In genomic region chr11:114308689-114309089, GRCh38 we compare ENCODE assay signal across 12 cellular contexts. TPM values are rescaled to one million over a fixed set of nuclear protein-coding genes. Genes with fewer than 3 reads are reported as not detected.
DNase-seq lines count a peak whose midpoint lies in the region; ATAC-seq, FAIRE-seq and TF ChIP-seq lines count a peak whose summit lies in the region.
"Had no signal": no experiment of that assay in that cellular context is flagged by ENCODE, and none has a peak within 500 bp of the region (broad histone marks: within the 10 kb centered on the region; RNA-seq: fewer than 3 reads in every experiment).

No MANE protein-coding gene starts in this region.

- no peak for TF ChIP-seq CTCF in H1 (IDR thresholded peaks at IDR 0.05; ENCODE audit: control extremely low read depth in 1 of 3, insufficient read depth in 1 of 3, low read depth in 1 of 3, low read length in 3 of 3)

- H3K4me1 ChIP-seq in H1 (replicated peaks in 1 of 4; ENCODE audit: control insufficient read depth in 3 of 4, insufficient read depth in 4 of 4, low read length in 3 of 4) (peaks cover 0 to 3% (median 1%) of the 10 kb centered on the region in 4 experiments; a peak in 2 of 7 replicates), muscle layer of duodenum (ENCODE audit: control insufficient read depth in 1 of 2, insufficient read depth in 2 of 2, low read length in 2 of 2) (peaks cover 0 to 3% of the 10 kb centered on the region in 2 donors)

- TF ChIP-seq POLR2A in H1 (IDR thresholded peaks at IDR 0.05; ENCODE audit: control extremely low read depth in 1 of 2, low read depth in 2 of 2, low read length in 2 of 2) (no peak), erythroblast (IDR thresholded peaks at IDR 0.05; ENCODE audit: low read length) (no peak)

- ATAC-seq in Right ventricle myocardium inferior, result peak; percentile 40
- no peak for ATAC-seq in GM19463 (IDR thresholded peaks at IDR 0.05; ENCODE audit: unreplicated experiment)
- ATAC-seq in HG02884 (IDR thresholded peaks at IDR 0.05; ENCODE audit: unreplicated experiment), result no peak
- ATAC-seq: activated CD8-positive, alpha-beta T cell treated with anti-CD3 and anti-CD28 coated beads for 36 hours had no signal

- no peaks in the 10 kb centered on the region for H3K23me2 ChIP-seq in H1 (ENCODE audit: low read depth, low read length)

- intact Hi-C loops in Right ventricle myocardium inferior (cut with DNase I) (no loop called here), cardiac septum (cut with DNase I) (no loop called here)

- H2BK120ac ChIP-seq in H1 (replicated peaks; ENCODE audit: low read depth, low read length), result no peak overlapping the region

- no peak overlapping the region for H2AK5ac ChIP-seq in H1 (ENCODE audit: low read depth, low read length)

- no peak for DNase-seq in Right ventricle myocardium inferior (ENCODE audit: missing footprints)
- DNase-seq in cardiac septum (ENCODE audit: low spot score), result no peak
- no peak for DNase-seq in H1 (ENCODE audit: low read depth in 1 of 2, low spot score in 2 of 2)
- DNase-seq in middle frontal gyrus (ENCODE audit: extremely low spot score, low spot score), result no peak
- DNase-seq in erythroblast (lab: John Stamatoyannopoulos, UW), result no peak
- DNase-seq: activated CD8-positive, alpha-beta T cell treated with anti-CD3 and anti-CD28 coated beads for 36 hours; HCEC 1CT; SHP77 had no signal

- POLR2A ChIA-PET in H1 (lab: Charles Lee; ENCODE audit: partially characterized antibody), result interaction anchor here (0.7 kb wide), 1 partner anchor 101 kb away, joined by 4 read pairs; no protein-coding TSS in a partner anchor

- H2BK20ac ChIP-seq in H1 (ENCODE audit: low read length), result peak overlapping the region; percentile 23; the same call in 1 of the 2 replicates

- H3K23ac ChIP-seq in H1 (ENCODE audit: insufficient read length), result no peak overlapping the region

- no peak overlapping the region for H2BK15ac ChIP-seq in H1 (ENCODE audit: low read length)

- no peak overlapping the region for H3K9ac ChIP-seq in H1 (replicated peaks in 1 of 4; ENCODE audit: extremely low read depth in 1 of 4, low read depth in 3 of 4, low read length in 3 of 4)
- H3K9ac ChIP-seq: BLaER1 had no signal

- no peak overlapping the region for H4K91ac ChIP-seq in H1 (replicated peaks; ENCODE audit: insufficient read length, low read length)

- H3K27ac ChIP-seq in H1 (ENCODE audit: low read depth, low read length) (no peak overlapping the region), muscle layer of duodenum (ENCODE audit: low read length) (peak overlapping the region; percentile 25)
- H3K27ac ChIP-seq: BLaER1 had no signal

- H3K18ac ChIP-seq in H1 (ENCODE audit: extremely low read depth, low read length), result no peak overlapping the region

- H3K36me3 ChIP-seq in H1 (ENCODE audit: control insufficient read depth in 2 of 4, insufficient read depth in 4 of 4, low read length in 3 of 4), result no peaks in the 10 kb centered on the region
- peaks cover 0 to 15% of the 10 kb centered on the region in 2 donors for H3K36me3 ChIP-seq in muscle layer of duodenum (ENCODE audit: control insufficient read depth in 1 of 2, insufficient read depth in 2 of 2, low read length in 2 of 2)
- H3K36me3 ChIP-seq: BLaER1 had no signal

- no peak for TF ChIP-seq RAD21 in H1 (IDR thresholded peaks at IDR 0.05 in 1 of 2, conservative IDR thresholded peaks at IDR 0.05 in 1 of 2; ENCODE audit: low read depth in 2 of 2, low read length in 2 of 2)

- FAIRE-seq in H1 (lab: Jason Lieb, UNC), result no peak

- H3K4me3 ChIP-seq in H1 (ENCODE audit: extremely low read depth in 1 of 4, insufficient read depth in 2 of 4, low read depth in 3 of 4, low read length in 4 of 4) (no peak overlapping the region), muscle layer of duodenum (ENCODE audit: low read depth in 1 of 2, low read length in 2 of 2) (no peak overlapping the region)
- H3K4me3 ChIP-seq: BLaER1 had no signal

- H3K27me3 ChIP-seq in H1 (replicated peaks in 1 of 4; ENCODE audit: control insufficient read depth in 3 of 4, extremely low read depth in 1 of 4, insufficient read depth in 3 of 4, low read length in 3 of 4) (no peaks in the 10 kb centered on the region), muscle layer of duodenum (ENCODE audit: low read depth, low read length) (no peaks in the 10 kb centered on the region)
- H3K27me3 ChIP-seq: BLaER1 had no signal

- no peaks in the 10 kb centered on the region for H3K79me2 ChIP-seq in H1 (ENCODE audit: control insufficient read depth in 1 of 2, insufficient read depth in 2 of 2, low read length in 2 of 2)

- no peak overlapping the region for H2BK5ac ChIP-seq in H1 (ENCODE audit: low read depth, low read length)

- H2BK12ac ChIP-seq in H1 (ENCODE audit: low read depth, low read length), result no peak overlapping the region

- no peak overlapping the region for H3K4ac ChIP-seq in H1 (replicated peaks; ENCODE audit: insufficient read length, low read depth, low read length)

- H3K9me3 ChIP-seq in H1 (ENCODE audit: insufficient read depth in 2 of 2, low read depth in 1 of 2, low read length in 1 of 2) (no peaks in the 10 kb centered on the region; a peak in 1 of 4 replicates), muscle layer of duodenum (ENCODE audit: control insufficient read depth in 1 of 2, low read length in 2 of 2) (peaks cover 0 to 6% of the 10 kb centered on the region in 2 donors)
- H3K9me3 ChIP-seq: BLaER1 had no signal

- H4K5ac ChIP-seq in H1 (ENCODE audit: insufficient read length, low read depth, low read length), result no peak overlapping the region

- H2AFZ ChIP-seq in H1 (ENCODE audit: low read length), result peak overlapping the region; percentile 54

- H4K8ac ChIP-seq in H1 (ENCODE audit: extremely low read depth, insufficient read depth, low read length), result no peak overlapping the region

- no peaks in the 10 kb centered on the region for H4K20me1 ChIP-seq in H1 (replicated peaks in 1 of 2; ENCODE audit: control insufficient read depth in 1 of 2, insufficient read depth in 2 of 2, low read length in 2 of 2)
- H4K20me1 ChIP-seq: BLaER1 had no signal

- 84% methylated on average over 6 of the region's 6 CpGs; no CpG with 5 or more reads in 1 of the 2 experiments for WGBS in H1 (ENCODE audit: extremely low coverage in 1 of 2, insufficient coverage in 1 of 2, insufficient read length in 1 of 2, insufficient replicate concordance in 2 of 2, low coverage in 1 of 2, low lambda C conversion rate in 2 of 2, missing lambda C conversion rate in 1 of 2), 2 experiments

- no peak overlapping the region for H3K4me2 ChIP-seq in H1 (ENCODE audit: insufficient read depth in 1 of 2, low read depth in 2 of 2, low read length in 2 of 2)
- H3K4me2 ChIP-seq: BLaER1 had no signal

- H3K14ac ChIP-seq in H1 (ENCODE audit: insufficient read length), result no peak overlapping the region

- no peak for TF ChIP-seq EP300 in H1 (IDR thresholded peaks at IDR 0.05; ENCODE audit: borderline replicate concordance in 1 of 2, low read depth in 2 of 2, low read length in 2 of 2)

- H3K56ac ChIP-seq in H1 (replicated peaks; ENCODE audit: insufficient read length, low read depth, low read length), result no peak overlapping the region

- CTCF ChIA-PET in H1 (lab: Charles Lee; ENCODE audit: partially characterized antibody), result interaction anchor here (1.9 kb wide), 2 partner anchors 27 to 30 kb away, joined by 5 to 8 read pairs; no protein-coding TSS in a partner anchor

- no peaks in the 10 kb centered on the region for H3K79me1 ChIP-seq in H1 (ENCODE audit: low read depth, low read length)

TF ChIP-seq in H1, 55 proteins besides CTCF, POLR2A, EP300 and RAD21:
- TF ChIP-seq SAP30 (IDR thresholded peaks at IDR 0.05; ENCODE audit: insufficient read depth, insufficient replicate concordance, low read length), result no peak
- TF ChIP-seq KDM4A (IDR thresholded peaks at IDR 0.05; ENCODE audit: low read depth, low read length, severe bottlenecking), result no peak
- no peak for TF ChIP-seq NRF1 (IDR thresholded peaks at IDR 0.05; ENCODE audit: low read depth, low read length)
- no peak for TF ChIP-seq RBBP5 (IDR thresholded peaks at IDR 0.05; ENCODE audit: borderline replicate concordance, low read depth, low read length)
- no peak for TF ChIP-seq FOSL1 (IDR thresholded peaks at IDR 0.05; ENCODE audit: insufficient read depth, low read depth, low read length)
- TF ChIP-seq CEBPB (IDR thresholded peaks at IDR 0.05; ENCODE audit: low read depth, low read length), result no peak
- TF ChIP-seq USF2 (IDR thresholded peaks at IDR 0.05; ENCODE audit: low read length), result no peak
- TF ChIP-seq ATF3 (IDR thresholded peaks at IDR 0.05; ENCODE audit: insufficient read depth, low read depth, low read length), result no peak
- TF ChIP-seq JUN (IDR thresholded peaks at IDR 0.05; ENCODE audit: low read depth, low read length), result no peak
- no peak for TF ChIP-seq CBX5 (IDR thresholded peaks at IDR 0.05; ENCODE audit: low read depth, low read length)
- TF ChIP-seq BRCA1 (IDR thresholded peaks at IDR 0.05; ENCODE audit: low read depth, low read length), result no peak

RNA-seq across cellular contexts. Expression of gene NNMT, which starts 12.5 kb away (rescaled TPM):
- total RNA-seq in Right ventricle myocardium inferior, result 44.0 TPM
- 72.9 TPM for total RNA-seq in cardiac septum
- not detected in 2 replicates for total RNA-seq in H1 (2021; fragmentation: NEBNext Ultra II Directional; extraction: Animal tissue kit (Norgen Biotek cat#: 25700))
- polyA plus RNA-seq in H1 (2011; rRNA removed), result 0.38 TPM in 1 of 2 replicates, not detected in the other
- not detected for polyA plus RNA-seq in H1 (2011; cell fraction: cytosol; rRNA removed)
- not detected for polyA plus RNA-seq in H1 (2011; cell fraction: nucleus; rRNA removed)
- polyA plus RNA-seq in H1 (2012, experiment 1 of 2), result not detected in 4 replicates
- 0.67 TPM for polyA plus RNA-seq in H1 (2012, experiment 2 of 2)
- 0.04 TPM for polyA plus RNA-seq in H1 (2013, experiment 1 of 2)
- not detected for polyA plus RNA-seq in H1 (2013, experiment 2 of 2)
- not detected in 2 replicates for polyA minus RNA-seq in H1 (2011; rRNA and poly(A)+ RNA removed)
- polyA minus RNA-seq in H1 (2011; cell fraction: cytosol; rRNA and poly(A)+ RNA removed), result not detected
- polyA minus RNA-seq in H1 (2011; cell fraction: nucleus; rRNA and poly(A)+ RNA removed), result 3.0 TPM
- total RNA-seq: activated CD8-positive, alpha-beta T cell treated with anti-CD3 and anti-CD28 coated beads for 36 hours had no signal

Comparison
In these comparisons a context has a peak if more than half of its experiments do, and no peak if none do; other contexts are left out.
1. RNA of gene NNMT, which starts 12.5 kb away (total RNA-seq): 72.9 TPM in cardiac septum (single experiment) and 44.0 TPM in Right ventricle myocardium inferior (single experiment); not detected in H1; every median in the first group is over 10 times any median in the second.